Comparison of ENCODE assay signal across 1 cellular context in genomic region chr5:96935556-96936430, GRCh38.
TF ChIP-seq lines count a peak whose summit lies in the region.

Gene LNPEP (plus strand): TSS chr5:96936080. CDS start chr5:96936156, 76 bp downstream.

TF ChIP-seq in K562, 482 proteins besides CTCF, POLR2A, EP300 and RAD21 (continued from another document and continues in another):
- TF ChIP-seq, protein P1, sequence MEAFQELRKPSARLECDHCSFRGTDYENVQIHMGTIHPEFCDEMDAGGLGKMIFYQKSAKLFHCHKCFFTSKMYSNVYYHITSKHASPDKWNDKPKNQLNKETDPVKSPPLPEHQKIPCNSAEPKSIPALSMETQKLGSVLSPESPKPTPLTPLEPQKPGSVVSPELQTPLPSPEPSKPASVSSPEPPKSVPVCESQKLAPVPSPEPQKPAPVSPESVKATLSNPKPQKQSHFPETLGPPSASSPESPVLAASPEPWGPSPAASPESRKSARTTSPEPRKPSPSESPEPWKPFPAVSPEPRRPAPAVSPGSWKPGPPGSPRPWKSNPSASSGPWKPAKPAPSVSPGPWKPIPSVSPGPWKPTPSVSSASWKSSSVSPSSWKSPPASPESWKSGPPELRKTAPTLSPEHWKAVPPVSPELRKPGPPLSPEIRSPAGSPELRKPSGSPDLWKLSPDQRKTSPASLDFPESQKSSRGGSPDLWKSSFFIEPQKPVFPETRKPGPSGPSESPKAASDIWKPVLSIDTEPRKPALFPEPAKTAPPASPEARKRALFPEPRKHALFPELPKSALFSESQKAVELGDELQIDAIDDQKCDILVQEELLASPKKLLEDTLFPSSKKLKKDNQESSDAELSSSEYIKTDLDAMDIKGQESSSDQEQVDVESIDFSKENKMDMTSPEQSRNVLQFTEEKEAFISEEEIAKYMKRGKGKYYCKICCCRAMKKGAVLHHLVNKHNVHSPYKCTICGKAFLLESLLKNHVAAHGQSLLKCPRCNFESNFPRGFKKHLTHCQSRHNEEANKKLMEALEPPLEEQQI (IDR thresholded peaks at IDR 0.05): no peak
- TF ChIP-seq, protein P2, sequence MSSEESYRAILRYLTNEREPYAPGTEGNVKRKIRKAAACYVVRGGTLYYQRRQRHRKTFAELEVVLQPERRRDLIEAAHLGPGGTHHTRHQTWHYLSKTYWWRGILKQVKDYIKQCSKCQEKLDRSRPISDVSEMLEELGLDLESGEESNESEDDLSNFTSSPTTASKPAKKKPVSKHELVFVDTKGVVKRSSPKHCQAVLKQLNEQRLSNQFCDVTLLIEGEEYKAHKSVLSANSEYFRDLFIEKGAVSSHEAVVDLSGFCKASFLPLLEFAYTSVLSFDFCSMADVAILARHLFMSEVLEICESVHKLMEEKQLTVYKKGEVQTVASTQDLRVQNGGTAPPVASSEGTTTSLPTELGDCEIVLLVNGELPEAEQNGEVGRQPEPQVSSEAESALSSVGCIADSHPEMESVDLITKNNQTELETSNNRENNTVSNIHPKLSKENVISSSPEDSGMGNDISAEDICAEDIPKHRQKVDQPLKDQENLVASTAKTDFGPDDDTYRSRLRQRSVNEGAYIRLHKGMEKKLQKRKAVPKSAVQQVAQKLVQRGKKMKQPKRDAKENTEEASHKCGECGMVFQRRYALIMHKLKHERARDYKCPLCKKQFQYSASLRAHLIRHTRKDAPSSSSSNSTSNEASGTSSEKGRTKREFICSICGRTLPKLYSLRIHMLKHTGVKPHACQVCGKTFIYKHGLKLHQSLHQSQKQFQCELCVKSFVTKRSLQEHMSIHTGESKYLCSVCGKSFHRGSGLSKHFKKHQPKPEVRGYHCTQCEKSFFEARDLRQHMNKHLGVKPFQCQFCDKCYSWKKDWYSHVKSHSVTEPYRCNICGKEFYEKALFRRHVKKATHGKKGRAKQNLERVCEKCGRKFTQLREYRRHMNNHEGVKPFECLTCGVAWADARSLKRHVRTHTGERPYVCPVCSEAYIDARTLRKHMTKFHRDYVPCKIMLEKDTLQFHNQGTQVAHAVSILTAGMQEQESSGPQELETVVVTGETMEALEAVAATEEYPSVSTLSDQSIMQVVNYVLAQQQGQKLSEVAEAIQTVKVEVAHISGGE (CRISPR knock-in tag; IDR thresholded peaks at IDR 0.05): no peak
- TF ChIP-seq NBN (IDR thresholded peaks at IDR 0.05; ENCODE audit: low read depth) (no peak), DIDO1 (tag; IDR thresholded peaks at IDR 0.05; ENCODE audit: low read depth) (no peak), ZNF589 (CRISPR knock-in tag; IDR thresholded peaks at IDR 0.05; ENCODE audit: low read depth) (0 out of 2 replicates have a peak, but pooled peaks have one; percentile 29), HNRNPL (IDR thresholded peaks at IDR 0.05; ENCODE audit: low read depth, low read length) (peak; percentile 100), YY1 (IDR thresholded peaks at IDR 0.05; ENCODE audit: borderline replicate concordance in 1 of 3, control insufficient read depth in 1 of 3, extremely low read depth in 1 of 3, insufficient read depth in 3 of 3, insufficient read length in 1 of 3, insufficient replicate concordance in 2 of 3, low read depth in 1 of 3, low read length in 2 of 3) (peak in 2 of 3 experiments; percentile 56 to 82), OTX1 (CRISPR knock-in tag; IDR thresholded peaks at IDR 0.05) (0 out of 2 replicates have a peak, but pooled peaks have one; percentile 8), MTA3 (IDR thresholded peaks at IDR 0.05; ENCODE audit: borderline replicate concordance) (peak; percentile 74; the same call in 1 of the 2 replicates), MLLT1 (IDR thresholded peaks at IDR 0.05) (peak in 1 of 2 experiments; percentile 51; a peak in 1 of 4 replicates), SMARCA4 (IDR thresholded peaks at IDR 0.05) (no peak), TCF3 (CRISPR knock-in tag; IDR thresholded peaks at IDR 0.05) (no peak; the same call in 1 of the 2 replicates), NR1H2 (CRISPR knock-in tag; IDR thresholded peaks at IDR 0.05) (peak; percentile 35; the same call in 1 of the 2 replicates), ETV1 (tag; conservative IDR thresholded peaks at IDR 0.05; ENCODE audit: low read depth) (peak; percentile 59), NR4A1 (CRISPR knock-in tag; IDR thresholded peaks at IDR 0.05) (no peak), NR4A1 (tag; IDR thresholded peaks at IDR 0.05) (no peak), FOXJ3 (CRISPR knock-in tag; IDR thresholded peaks at IDR 0.05) (no peak), CEBPZ (IDR thresholded peaks at IDR 0.05; ENCODE audit: borderline replicate concordance, low read depth, low read length) (no peak), KAT7 (CRISPR knock-in tag; IDR thresholded peaks at IDR 0.05; ENCODE audit: borderline replicate concordance) (no peak), XRCC5 (IDR thresholded peaks at IDR 0.05; ENCODE audit: low read depth, low read length) (peak; percentile 91), SRF (CRISPR knock-in tag; IDR thresholded peaks at IDR 0.05) (no peak; a peak in 2 of 4 replicates), RHOXF2B (CRISPR knock-in tag; conservative IDR thresholded peaks at IDR 0.05) (no peak), RBM34 (IDR thresholded peaks at IDR 0.05; ENCODE audit: borderline replicate concordance, insufficient read depth, low read length) (no peak), ETV5 (CRISPR knock-in tag; IDR thresholded peaks at IDR 0.05; ENCODE audit: low read depth) (peak; percentile 48), LARP7 (IDR thresholded peaks at IDR 0.05) (no peak), RBM15 (IDR thresholded peaks at IDR 0.05; ENCODE audit: insufficient read depth, low read length) (no peak), ZNF778 (CRISPR knock-in tag; IDR thresholded peaks at IDR 0.05) (no peak), BHLHE40 (IDR thresholded peaks at IDR 0.05; ENCODE audit: low read length) (peak; percentile 59), ZNF655 (CRISPR knock-in tag; IDR thresholded peaks at IDR 0.05) (no peak), KHSRP (IDR thresholded peaks at IDR 0.05) (no peak), HNRNPUL1 (IDR thresholded peaks at IDR 0.05; ENCODE audit: low read length) (no peak), HCFC1 (IDR thresholded peaks at IDR 0.05; ENCODE audit: low read depth, low read length) (peak; percentile 48; the same call in 1 of the 2 replicates), RBBP5 (IDR thresholded peaks at IDR 0.05; ENCODE audit: borderline replicate concordance, insufficient read depth, low read length, poor library complexity, severe bottlenecking) (peak; percentile 11), PHB2 (IDR thresholded peaks at IDR 0.05; ENCODE audit: low read depth) (no peak), POLR2AphosphoS5 (IDR thresholded peaks at IDR 0.05; ENCODE audit: control insufficient read depth, insufficient read depth, low read depth, low read length) (0 out of 2 replicates have a peak, but pooled peaks have one; percentile 39), CXXC5 (CRISPR knock-in tag; IDR thresholded peaks at IDR 0.05) (peak; percentile 74), ELF2 (CRISPR knock-in tag; IDR thresholded peaks at IDR 0.05) (no peak), SREBF1 (IDR thresholded peaks at IDR 0.05; ENCODE audit: borderline replicate concordance, low read depth, low read length) (no peak), MEF2A (IDR thresholded peaks at IDR 0.05; ENCODE audit: control insufficient read depth, low read depth, low read length) (no peak), ZNF12 (CRISPR knock-in tag; IDR thresholded peaks at IDR 0.05) (peak; percentile 65; the same call in 1 of the 2 replicates), SMAD2 (IDR thresholded peaks at IDR 0.05; ENCODE audit: low read depth, low read length) (no peak), RBFOX2 (IDR thresholded peaks at IDR 0.05; ENCODE audit: low read depth, low read length) (peak; percentile 78), ZNF24 (IDR thresholded peaks at IDR 0.05) (peak; percentile 59), RFX1 (IDR thresholded peaks at IDR 0.05) (no peak)
- TF ChIP-seq, protein P3, sequence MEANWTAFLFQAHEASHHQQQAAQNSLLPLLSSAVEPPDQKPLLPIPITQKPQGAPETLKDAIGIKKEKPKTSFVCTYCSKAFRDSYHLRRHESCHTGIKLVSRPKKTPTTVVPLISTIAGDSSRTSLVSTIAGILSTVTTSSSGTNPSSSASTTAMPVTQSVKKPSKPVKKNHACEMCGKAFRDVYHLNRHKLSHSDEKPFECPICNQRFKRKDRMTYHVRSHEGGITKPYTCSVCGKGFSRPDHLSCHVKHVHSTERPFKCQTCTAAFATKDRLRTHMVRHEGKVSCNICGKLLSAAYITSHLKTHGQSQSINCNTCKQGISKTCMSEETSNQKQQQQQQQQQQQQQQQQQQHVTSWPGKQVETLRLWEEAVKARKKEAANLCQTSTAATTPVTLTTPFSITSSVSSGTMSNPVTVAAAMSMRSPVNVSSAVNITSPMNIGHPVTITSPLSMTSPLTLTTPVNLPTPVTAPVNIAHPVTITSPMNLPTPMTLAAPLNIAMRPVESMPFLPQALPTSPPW (CRISPR knock-in tag; IDR thresholded peaks at IDR 0.05): peak; percentile 61; the same call in 1 of the 2 replicates
- TF ChIP-seq, protein P4, sequence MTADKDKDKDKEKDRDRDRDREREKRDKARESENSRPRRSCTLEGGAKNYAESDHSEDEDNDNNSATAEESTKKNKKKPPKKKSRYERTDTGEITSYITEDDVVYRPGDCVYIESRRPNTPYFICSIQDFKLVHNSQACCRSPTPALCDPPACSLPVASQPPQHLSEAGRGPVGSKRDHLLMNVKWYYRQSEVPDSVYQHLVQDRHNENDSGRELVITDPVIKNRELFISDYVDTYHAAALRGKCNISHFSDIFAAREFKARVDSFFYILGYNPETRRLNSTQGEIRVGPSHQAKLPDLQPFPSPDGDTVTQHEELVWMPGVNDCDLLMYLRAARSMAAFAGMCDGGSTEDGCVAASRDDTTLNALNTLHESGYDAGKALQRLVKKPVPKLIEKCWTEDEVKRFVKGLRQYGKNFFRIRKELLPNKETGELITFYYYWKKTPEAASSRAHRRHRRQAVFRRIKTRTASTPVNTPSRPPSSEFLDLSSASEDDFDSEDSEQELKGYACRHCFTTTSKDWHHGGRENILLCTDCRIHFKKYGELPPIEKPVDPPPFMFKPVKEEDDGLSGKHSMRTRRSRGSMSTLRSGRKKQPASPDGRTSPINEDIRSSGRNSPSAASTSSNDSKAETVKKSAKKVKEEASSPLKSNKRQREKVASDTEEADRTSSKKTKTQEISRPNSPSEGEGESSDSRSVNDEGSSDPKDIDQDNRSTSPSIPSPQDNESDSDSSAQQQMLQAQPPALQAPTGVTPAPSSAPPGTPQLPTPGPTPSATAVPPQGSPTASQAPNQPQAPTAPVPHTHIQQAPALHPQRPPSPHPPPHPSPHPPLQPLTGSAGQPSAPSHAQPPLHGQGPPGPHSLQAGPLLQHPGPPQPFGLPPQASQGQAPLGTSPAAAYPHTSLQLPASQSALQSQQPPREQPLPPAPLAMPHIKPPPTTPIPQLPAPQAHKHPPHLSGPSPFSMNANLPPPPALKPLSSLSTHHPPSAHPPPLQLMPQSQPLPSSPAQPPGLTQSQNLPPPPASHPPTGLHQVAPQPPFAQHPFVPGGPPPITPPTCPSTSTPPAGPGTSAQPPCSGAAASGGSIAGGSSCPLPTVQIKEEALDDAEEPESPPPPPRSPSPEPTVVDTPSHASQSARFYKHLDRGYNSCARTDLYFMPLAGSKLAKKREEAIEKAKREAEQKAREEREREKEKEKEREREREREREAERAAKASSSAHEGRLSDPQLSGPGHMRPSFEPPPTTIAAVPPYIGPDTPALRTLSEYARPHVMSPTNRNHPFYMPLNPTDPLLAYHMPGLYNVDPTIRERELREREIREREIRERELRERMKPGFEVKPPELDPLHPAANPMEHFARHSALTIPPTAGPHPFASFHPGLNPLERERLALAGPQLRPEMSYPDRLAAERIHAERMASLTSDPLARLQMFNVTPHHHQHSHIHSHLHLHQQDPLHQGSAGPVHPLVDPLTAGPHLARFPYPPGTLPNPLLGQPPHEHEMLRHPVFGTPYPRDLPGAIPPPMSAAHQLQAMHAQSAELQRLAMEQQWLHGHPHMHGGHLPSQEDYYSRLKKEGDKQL (CRISPR knock-in tag; IDR thresholded peaks at IDR 0.05; ENCODE audit: borderline replicate concordance): no peak
